In genomic region chr10:68329506-68329861, GRCh38 we compare ENCODE assay signal across 9 cellular contexts. TPM values are rescaled to one million over a fixed set of nuclear protein-coding genes. Genes with fewer than 3 reads are reported as not detected.
A peak's percentile ranks its signal among the peaks of the same experiment; 100 is the strongest.
DNase-seq lines count a peak whose midpoint lies in the region; ATAC-seq and TF ChIP-seq lines count a peak whose summit lies in the region.
"Had no signal": no experiment of that assay in that cellular context is flagged by ENCODE, and none has a peak within 500 bp of the region (broad histone marks: within the 10 kb centered on the region; RNA-seq: fewer than 3 reads in every experiment).

No MANE protein-coding gene starts in this region.

- H3K4me2 ChIP-seq in SK-N-SH: peak overlapping the region; percentile 32; the same call in 1 of the 2 replicates
- H3K4me2 ChIP-seq in mesenchymal stem cell (ENCODE audit: low read length, poor library complexity, severe bottlenecking): no peak overlapping the region

- H3K9ac ChIP-seq in SK-N-SH (no peak overlapping the region), mesenchymal stem cell (ENCODE audit: low read length) (peak overlapping the region; percentile 100)

- H3K9me3 ChIP-seq in SK-N-SH: no peaks in the 10 kb centered on the region
- no peaks in the 10 kb centered on the region for H3K9me3 ChIP-seq in mesenchymal stem cell (ENCODE audit: control insufficient read depth, low read length)

- no peaks in the 10 kb centered on the region for H3K9me2 ChIP-seq in SK-N-SH

- no peak overlapping the region for H3K18ac ChIP-seq in mesenchymal stem cell (ENCODE audit: low read depth in 1 of 2, low read length in 2 of 2)

- H3K4me3 ChIP-seq in SK-N-SH (ENCODE audit: low read depth in 2 of 2, low read length in 1 of 2) (no peak overlapping the region), mesenchymal stem cell (ENCODE audit: insufficient read depth in 1 of 2, low read depth in 1 of 2, low read length in 2 of 2) (no peak overlapping the region)

- peak overlapping the region; percentile 56 for H2AK5ac ChIP-seq in mesenchymal stem cell (ENCODE audit: low read length, severe bottlenecking)

- POLR2A ChIA-PET in SK-N-SH (lab: Yijun Ruan, JAX): no interaction called here

- H3K14ac ChIP-seq in mesenchymal stem cell (ENCODE audit: low read length in 2 of 2): no peak overlapping the region

- 100% methylated on average over 1 of the region's 1 CpG for WGBS in SK-N-SH (ENCODE audit: low lambda C conversion rate)
- 100% methylated on average over 1 of the region's 1 CpG for WGBS in mesenchymal stem cell

- peaks cover 35% of the 10 kb centered on the region for H3K79me2 ChIP-seq in SK-N-SH (ENCODE audit: insufficient read depth)

- intact Hi-C loops in left cardiac atrium (cut with DNase I): no loop called here

- no peak for ATAC-seq in SK-N-SH treated with all-trans-retinoic acid at 6 μM for 48 hours
- no peak for ATAC-seq in GM19035 (IDR thresholded peaks at IDR 0.05; ENCODE audit: unreplicated experiment)
- no peak for ATAC-seq in left cardiac atrium
- ATAC-seq: right cardiac atrium had no signal

- H2BK15ac ChIP-seq in mesenchymal stem cell (ENCODE audit: low read depth, poor library complexity, severe bottlenecking): no peak overlapping the region

- peaks cover 8% of the 10 kb centered on the region for H3K79me1 ChIP-seq in mesenchymal stem cell (replicated peaks; ENCODE audit: low read length, poor library complexity, severe bottlenecking)

- CTCF ChIA-PET in SK-N-SH (lab: Yijun Ruan, JAX): interaction anchor here (0.6 to 1.3 kb wide), 2 partner anchors 19 to 28 kb away, joined by 3 to 4 read pairs; no protein-coding TSS in a partner anchor

- TF ChIP-seq CTCF in SK-N-SH (IDR thresholded peaks at IDR 0.05): no peak

- no peak overlapping the region for H2BK5ac ChIP-seq in mesenchymal stem cell (ENCODE audit: low read depth, low read length, poor library complexity, severe bottlenecking)

- H3K23ac ChIP-seq in mesenchymal stem cell (ENCODE audit: low read length in 2 of 2): no peak overlapping the region

- peaks cover 17 to 18% of the 10 kb centered on the region in 2 experiments for H3K4me1 ChIP-seq in SK-N-SH (ENCODE audit: control insufficient read depth in 1 of 2, insufficient read depth in 2 of 2, low read depth in 1 of 2, low read length in 1 of 2)
- H3K4me1 ChIP-seq in mesenchymal stem cell (ENCODE audit: control insufficient read depth, insufficient read depth, low read depth, low read length): peaks cover 3% of the 10 kb centered on the region

- peak overlapping the region; percentile 81 to 83 for H3K27ac ChIP-seq in SK-N-SH (ENCODE audit: low read depth in 2 of 2, low read length in 1 of 2)
- H3K27ac ChIP-seq in angular gyrus (ENCODE audit: low read depth, low read length): peak overlapping the region; percentile 100
- H3K27ac ChIP-seq in mesenchymal stem cell (ENCODE audit: low read length, poor library complexity, severe bottlenecking): no peak overlapping the region
- H3K27ac ChIP-seq in temporal lobe (ENCODE audit: low read depth, low read length): peak overlapping the region; percentile 99

- H3K36me3 ChIP-seq in SK-N-SH (replicated peaks in 1 of 2; ENCODE audit: control insufficient read depth in 1 of 2, insufficient read depth in 2 of 2, low read length in 1 of 2) (peaks cover 0 to 5% of the 10 kb centered on the region in 2 experiments), mesenchymal stem cell (ENCODE audit: control insufficient read depth in 1 of 2, insufficient read depth in 2 of 2, low read depth in 1 of 2, low read length in 2 of 2) (no peaks in the 10 kb centered on the region)

- H2AFZ ChIP-seq in SK-N-SH (ENCODE audit: low read depth) (peak overlapping the region; percentile 9; the same call in 1 of the 2 replicates), mesenchymal stem cell (ENCODE audit: low read depth, low read length) (no peak overlapping the region)

- H4K20me1 ChIP-seq in SK-N-SH (ENCODE audit: insufficient read depth): peaks cover 17% of the 10 kb centered on the region

- no peaks in the 10 kb centered on the region for H3K27me3 ChIP-seq in SK-N-SH (ENCODE audit: insufficient read depth)
- no peaks in the 10 kb centered on the region for H3K27me3 ChIP-seq in mesenchymal stem cell (ENCODE audit: control insufficient read depth in 1 of 2, insufficient read depth in 1 of 2, low read length in 2 of 2)

- TF ChIP-seq EP300 in SK-N-SH (IDR thresholded peaks at IDR 0.05; ENCODE audit: borderline replicate concordance in 1 of 2, low read depth in 1 of 2, low read length in 1 of 2): no peak

- no peak overlapping the region for H4K8ac ChIP-seq in mesenchymal stem cell (ENCODE audit: low read length)

- DNase-seq in SK-N-SH (no peak), mesenchymal stem cell (no peak), GM03348 (ENCODE audit: low spot score) (no peak), left cardiac atrium (no peak)
- DNase-seq: right cardiac atrium had no signal

- peaks cover 40% of the 10 kb centered on the region for H3F3A ChIP-seq in SK-N-SH (replicated peaks; ENCODE audit: insufficient read depth)

- H2BK120ac ChIP-seq in mesenchymal stem cell (ENCODE audit: low read depth, low read length): no peak overlapping the region

- no peak overlapping the region for H2BK12ac ChIP-seq in mesenchymal stem cell (ENCODE audit: low read length in 2 of 2)

- TF ChIP-seq RAD21 in SK-N-SH (IDR thresholded peaks at IDR 0.05; ENCODE audit: low read length): no peak

- no peak overlapping the region for H3K4ac ChIP-seq in mesenchymal stem cell (ENCODE audit: low read depth in 1 of 2, low read length in 2 of 2)

- H4K91ac ChIP-seq in mesenchymal stem cell (ENCODE audit: low read length): no peak overlapping the region

TF ChIP-seq in SK-N-SH, 30 proteins besides CTCF, POLR2A, EP300 and RAD21:
- TF ChIP-seq POLR2AphosphoS5 (IDR thresholded peaks at IDR 0.05; ENCODE audit: low read depth, low read length) (no peak), ELF1 (IDR thresholded peaks at IDR 0.05) (no peak), SIN3A (IDR thresholded peaks at IDR 0.05; ENCODE audit: borderline replicate concordance, low read depth, low read length) (peak; percentile 6; the same call in 1 of the 2 replicates)

TF ChIP-seq in SK-N-SH treated with all-trans-retinoic acid at 6 μM for 48 hours, 23 proteins besides CTCF, POLR2A, EP300 and RAD21:
- no peak for TF ChIP-seq ESRRG (CRISPR knock-in tag; IDR thresholded peaks at IDR 0.05)
- no peak for TF ChIP-seq PPARA (CRISPR knock-in tag; IDR thresholded peaks at IDR 0.05; ENCODE audit: borderline replicate concordance)
- TF ChIP-seq ZNF565 (CRISPR knock-in tag; conservative IDR thresholded peaks at IDR 0.05; ENCODE audit: low read depth): no peak
- TF ChIP-seq CSRNP3 (CRISPR knock-in tag; IDR thresholded peaks at IDR 0.05): no peak
- no peak for TF ChIP-seq ZNF8 (CRISPR knock-in tag; IDR thresholded peaks at IDR 0.05)
- no peak for TF ChIP-seq ZFP3 (CRISPR knock-in tag; IDR thresholded peaks at IDR 0.05)

RNA-seq across cellular contexts. Expression of gene HNRNPH3, which starts 2.4 kb away (rescaled TPM):
- polyA plus RNA-seq in SK-N-SH (2012; rRNA removed): 58.4 and 73.0 TPM in 2 replicates
- polyA plus RNA-seq in SK-N-SH (2012; cell fraction: cytosol; rRNA removed): 98.3 and 151 TPM in 2 replicates
- 23.9 and 53.9 TPM in 2 replicates for polyA plus RNA-seq in SK-N-SH (2012; cell fraction: nucleus; rRNA removed)
- polyA plus RNA-seq in mesenchymal stem cell (2013, experiment 1 of 2): 81.8 TPM
- polyA plus RNA-seq in mesenchymal stem cell (2013, experiment 2 of 2): 81.2 TPM
- total RNA-seq in temporal lobe: 67.4 TPM
- 100 to 1,000 TPM in 1 of 2 donors, 10 to 100 TPM in 1; 81.5 to 130 TPM for total RNA-seq in left cardiac atrium

RNA-seq across cellular contexts. Expression of gene PBLD, which starts 3.2 kb away (rescaled TPM):
- polyA plus RNA-seq in SK-N-SH (2012; rRNA removed): 0.94 and 1.4 TPM in 2 replicates
- polyA plus RNA-seq in SK-N-SH (2012; cell fraction: cytosol; rRNA removed): 1.6 and 2.3 TPM in 2 replicates
- 3.3 and 5.2 TPM in 2 replicates for polyA plus RNA-seq in SK-N-SH (2012; cell fraction: nucleus; rRNA removed)
- 7.4 TPM for polyA plus RNA-seq in mesenchymal stem cell (2013, experiment 1 of 2)
- 6.2 TPM for polyA plus RNA-seq in mesenchymal stem cell (2013, experiment 2 of 2)
- 5.4 TPM for total RNA-seq in temporal lobe
- total RNA-seq in left cardiac atrium: 1 to 10 TPM; 3.1 to 4.1 TPM
